In the genomic region with DNA sequence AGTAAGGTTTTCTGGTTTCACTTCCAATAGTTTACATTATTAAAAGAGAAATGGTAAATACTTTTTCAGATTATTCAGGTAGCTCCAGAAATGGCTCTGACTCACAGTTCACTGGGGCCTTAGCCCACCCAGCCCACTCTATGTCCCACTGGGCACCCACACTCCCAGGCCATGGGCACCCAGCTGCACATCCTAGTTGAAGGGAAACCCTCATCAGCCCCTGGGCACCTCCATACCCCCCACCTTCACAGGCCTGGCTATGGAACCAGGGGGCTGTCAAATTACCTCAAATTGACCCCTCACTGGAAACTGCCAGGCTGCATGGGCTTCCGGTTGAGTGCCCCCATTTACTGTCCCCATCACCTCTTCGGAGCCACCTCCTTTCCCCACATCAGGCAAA, we compare ENCODE assay signal across 31 cellular contexts. TPM values are rescaled to one million over a fixed set of nuclear protein-coding genes. Genes with fewer than 3 reads are reported as not detected.
"Had no signal": no experiment of that assay in that cellular context is flagged by ENCODE, and none has a peak within 500 bp of the region (broad histone marks: within the 10 kb centered on the region; RNA-seq: fewer than 3 reads in every experiment).

No MANE protein-coding gene starts in this region.

- H3K4me3 Mint-ChIP-seq: dendritic cell treated with granulocyte-macrophage colony-stimulating factor and Interleukin-4, amounts not matched to agents 40 ng/mL and 50 ng/mL, for 4 days; effector memory CD8-positive, alpha-beta T cell; endodermal cell; mesothelial cell of epicardium had no signal

- H3K36me3 ChIP-seq: colonic mucosa, gastrocnemius medialis, heart right ventricle, left lung, lower lobe of right lung had no signal

- H3K27ac ChIP-seq: colonic mucosa, epithelial cell of prostate, esophagus squamous epithelium, gastrocnemius medialis, heart right ventricle, left lung, lower lobe of right lung had no signal

- H3K9me3 Mint-ChIP-seq: dendritic cell treated with granulocyte-macrophage colony-stimulating factor and Interleukin-4, amounts not matched to agents 40 ng/mL and 50 ng/mL, for 4 days; effector memory CD8-positive, alpha-beta T cell; endodermal cell; mesothelial cell of epicardium had no signal

- H3K9me3 ChIP-seq: colonic mucosa, esophagus squamous epithelium, gastrocnemius medialis, heart right ventricle, left lung, lower lobe of right lung, mucosa of descending colon had no signal

- H3K4me1 ChIP-seq: gastrocnemius medialis, left lung, lower lobe of right lung had no signal

- H3K4me3 ChIP-seq: colonic mucosa, esophagus squamous epithelium, gastrocnemius medialis, heart right ventricle, left lung, lower lobe of right lung, mucosa of descending colon had no signal

- FAIRE-seq: endometrium, islet of Langerhans, keratinocyte had no signal

- ATAC-seq: effector memory CD8-positive, alpha-beta T cell; esophagus mucosa; gastrocnemius medialis; heart right ventricle; left cardiac atrium; left lung; left ventricle myocardium superior; lower lobe of right lung; mucosa of descending colon had no signal

- DNase-seq: colonic mucosa; cortex of kidney; effector CD8-positive, alpha-beta T cell; effector memory CD8-positive, alpha-beta T cell; endodermal cell; erythroblast; esophagus squamous epithelium; foreskin fibroblast; foreskin melanocyte; gastrocnemius medialis; glutamatergic neuron; head of caudate nucleus; heart right ventricle; hippocampal formation; left cardiac atrium; left lung; left ventricle myocardium superior; lower lobe of right lung; mesenchymal stem cell; mucosa of descending colon had no signal

- H3K27me3 ChIP-seq: colonic mucosa, esophagus squamous epithelium, gastrocnemius medialis had no signal

- H3K27ac Mint-ChIP-seq: dendritic cell treated with granulocyte-macrophage colony-stimulating factor and Interleukin-4, amounts not matched to agents 40 ng/mL and 50 ng/mL, for 4 days; effector memory CD8-positive, alpha-beta T cell; endodermal cell; mesothelial cell of epicardium had no signal

RNA-seq across cellular contexts. Expression of gene BMP7, which starts 51.5 kb away (rescaled TPM):
- total RNA-seq: chondrocyte, dermis microvascular lymphatic vessel endothelial cell, glomerular endothelial cell, lung microvascular endothelial cell had no signal
